In genomic region chr13:48630791-48631190, GRCh38 we compare ENCODE assay signal across 1 cellular context.
TF ChIP-seq lines count a peak whose summit lies in the region.

No MANE protein-coding gene starts in this region.

TF ChIP-seq in HepG2, 621 proteins besides CTCF, POLR2A, EP300 and RAD21:
- no peak for TF ChIP-seq ZBTB44 (CRISPR knock-in tag; IDR thresholded peaks at IDR 0.05)
- TF ChIP-seq MNT (IDR thresholded peaks at IDR 0.05), result no peak
- no peak for TF ChIP-seq ETV6 (CRISPR knock-in tag; conservative IDR thresholded peaks at IDR 0.05)
- no peak for TF ChIP-seq ATF2 (CRISPR knock-in tag; IDR thresholded peaks at IDR 0.05)
- no peak for TF ChIP-seq CENPBD1 (CRISPR knock-in tag; IDR thresholded peaks at IDR 0.05; ENCODE audit: borderline replicate concordance, low read depth)
- no peak for TF ChIP-seq SNAI1 (CRISPR knock-in tag; IDR thresholded peaks at IDR 0.05; ENCODE audit: borderline replicate concordance)
